In the genomic region with DNA sequence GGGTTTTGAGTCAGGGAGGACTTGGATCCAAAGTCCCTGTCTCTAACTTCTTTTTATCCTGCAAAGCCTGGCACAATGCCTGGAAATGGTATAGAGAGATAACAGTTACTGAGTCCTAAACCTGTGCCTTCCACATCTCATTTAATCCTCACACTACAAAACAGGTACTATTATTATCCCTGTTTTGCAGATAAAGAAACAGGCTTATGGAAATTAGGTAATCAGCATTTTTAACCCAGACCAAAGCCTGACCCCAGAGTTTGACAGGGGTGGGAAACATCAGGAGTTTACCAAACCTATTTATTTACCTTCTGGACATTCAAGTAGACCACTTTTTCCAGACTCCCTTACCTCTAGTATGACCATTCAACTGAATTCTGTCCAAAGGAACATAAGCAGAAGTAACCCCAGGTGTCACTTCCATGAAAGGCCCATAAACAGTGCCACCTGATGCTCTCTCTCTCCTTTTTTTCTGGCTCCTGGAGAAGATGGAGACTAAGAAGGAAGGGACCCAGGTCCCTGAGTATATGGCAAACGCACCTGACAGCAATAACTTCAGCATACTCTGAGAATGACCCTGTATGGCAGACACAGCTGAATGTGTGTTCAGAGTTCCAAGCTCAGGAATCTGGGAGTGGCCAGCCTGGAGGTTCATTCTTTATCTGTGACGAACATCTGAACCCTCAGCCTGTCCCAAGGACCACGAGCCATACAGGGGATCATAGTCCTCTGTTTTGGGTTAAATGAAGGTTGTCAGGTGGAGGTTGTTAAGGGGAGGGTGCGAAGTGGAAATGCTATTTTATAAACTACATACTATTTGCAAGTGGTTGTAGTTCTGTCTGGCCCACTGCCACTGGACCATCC, we compare ENCODE assay signal across 1 cellular context.
TF ChIP-seq lines count a peak whose summit lies in the region.

No MANE protein-coding gene starts in this region.

TF ChIP-seq in HepG2, 621 proteins besides CTCF, POLR2A, EP300 and RAD21 (continued from another document):
- TF ChIP-seq, protein P1, sequence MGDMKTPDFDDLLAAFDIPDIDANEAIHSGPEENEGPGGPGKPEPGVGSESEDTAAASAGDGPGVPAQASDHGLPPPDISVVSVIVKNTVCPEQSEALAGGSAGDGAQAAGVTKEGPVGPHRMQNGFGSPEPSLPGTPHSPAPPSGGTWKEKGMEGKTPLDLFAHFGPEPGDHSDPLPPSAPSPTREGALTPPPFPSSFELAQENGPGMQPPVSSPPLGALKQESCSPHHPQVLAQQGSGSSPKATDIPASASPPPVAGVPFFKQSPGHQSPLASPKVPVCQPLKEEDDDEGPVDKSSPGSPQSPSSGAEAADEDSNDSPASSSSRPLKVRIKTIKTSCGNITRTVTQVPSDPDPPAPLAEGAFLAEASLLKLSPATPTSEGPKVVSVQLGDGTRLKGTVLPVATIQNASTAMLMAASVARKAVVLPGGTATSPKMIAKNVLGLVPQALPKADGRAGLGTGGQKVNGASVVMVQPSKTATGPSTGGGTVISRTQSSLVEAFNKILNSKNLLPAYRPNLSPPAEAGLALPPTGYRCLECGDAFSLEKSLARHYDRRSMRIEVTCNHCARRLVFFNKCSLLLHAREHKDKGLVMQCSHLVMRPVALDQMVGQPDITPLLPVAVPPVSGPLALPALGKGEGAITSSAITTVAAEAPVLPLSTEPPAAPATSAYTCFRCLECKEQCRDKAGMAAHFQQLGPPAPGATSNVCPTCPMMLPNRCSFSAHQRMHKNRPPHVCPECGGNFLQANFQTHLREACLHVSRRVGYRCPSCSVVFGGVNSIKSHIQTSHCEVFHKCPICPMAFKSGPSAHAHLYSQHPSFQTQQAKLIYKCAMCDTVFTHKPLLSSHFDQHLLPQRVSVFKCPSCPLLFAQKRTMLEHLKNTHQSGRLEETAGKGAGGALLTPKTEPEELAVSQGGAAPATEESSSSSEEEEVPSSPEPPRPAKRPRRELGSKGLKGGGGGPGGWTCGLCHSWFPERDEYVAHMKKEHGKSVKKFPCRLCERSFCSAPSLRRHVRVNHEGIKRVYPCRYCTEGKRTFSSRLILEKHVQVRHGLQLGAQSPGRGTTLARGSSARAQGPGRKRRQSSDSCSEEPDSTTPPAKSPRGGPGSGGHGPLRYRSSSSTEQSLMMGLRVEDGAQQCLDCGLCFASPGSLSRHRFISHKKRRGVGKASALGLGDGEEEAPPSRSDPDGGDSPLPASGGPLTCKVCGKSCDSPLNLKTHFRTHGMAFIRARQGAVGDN (CRISPR knock-in tag; IDR thresholded peaks at IDR 0.05) = no peak
- no peak for TF ChIP-seq ZKSCAN8 (CRISPR knock-in tag; IDR thresholded peaks at IDR 0.05; ENCODE audit: borderline replicate concordance)
- TF ChIP-seq HNF4A (CRISPR knock-in tag; IDR thresholded peaks at IDR 0.05) = peak; percentile 94
- TF ChIP-seq KAT7 (CRISPR knock-in tag; IDR thresholded peaks at IDR 0.05; ENCODE audit: borderline replicate concordance) = no peak
- no peak for TF ChIP-seq RELA (CRISPR knock-in tag; IDR thresholded peaks at IDR 0.05)
- TF ChIP-seq SRSF1 (optimal IDR thresholded peaks at IDR 0.05; ENCODE audit: low read depth, low read length) = no peak
- 0 out of 2 replicates have a peak, but pooled peaks have one; percentile 31 for TF ChIP-seq ZNF292 (CRISPR knock-in tag; IDR thresholded peaks at IDR 0.05; ENCODE audit: borderline replicate concordance, low read depth)
- TF ChIP-seq ZFP36L2 (CRISPR knock-in tag; IDR thresholded peaks at IDR 0.05) = no peak
- TF ChIP-seq ZNF225 (CRISPR knock-in tag; IDR thresholded peaks at IDR 0.05) = no peak
- no peak for TF ChIP-seq JARID2 (CRISPR knock-in tag; IDR thresholded peaks at IDR 0.05; ENCODE audit: insufficient replicate concordance)
- TF ChIP-seq MEIS1 (CRISPR knock-in tag; IDR thresholded peaks at IDR 0.05; ENCODE audit: borderline replicate concordance) = no peak
- peak; percentile 64; the same call in 1 of the 2 replicates for TF ChIP-seq CREM (IDR thresholded peaks at IDR 0.05)
- no peak for TF ChIP-seq CREM (CRISPR knock-in tag; IDR thresholded peaks at IDR 0.05)
- TF ChIP-seq THAP11 (CRISPR knock-in tag; IDR thresholded peaks at IDR 0.05) = no peak
- no peak for TF ChIP-seq ZNF878 (CRISPR knock-in tag; IDR thresholded peaks at IDR 0.05)
- TF ChIP-seq HOXA7 (CRISPR knock-in tag; IDR thresholded peaks at IDR 0.05) = no peak
- no peak for TF ChIP-seq AHR (CRISPR knock-in tag; IDR thresholded peaks at IDR 0.05)
- TF ChIP-seq, protein P2, sequence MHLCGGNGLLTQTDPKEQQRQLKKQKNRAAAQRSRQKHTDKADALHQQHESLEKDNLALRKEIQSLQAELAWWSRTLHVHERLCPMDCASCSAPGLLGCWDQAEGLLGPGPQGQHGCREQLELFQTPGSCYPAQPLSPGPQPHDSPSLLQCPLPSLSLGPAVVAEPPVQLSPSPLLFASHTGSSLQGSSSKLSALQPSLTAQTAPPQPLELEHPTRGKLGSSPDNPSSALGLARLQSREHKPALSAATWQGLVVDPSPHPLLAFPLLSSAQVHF (CRISPR knock-in tag; IDR thresholded peaks at IDR 0.05) = no peak
- TF ChIP-seq ZNF724P (CRISPR knock-in tag; IDR thresholded peaks at IDR 0.05; ENCODE audit: borderline replicate concordance) = no peak
- no peak for TF ChIP-seq ZMAT3 (CRISPR knock-in tag; conservative IDR thresholded peaks at IDR 0.05)
- no peak for TF ChIP-seq ZBTB8A (CRISPR knock-in tag; IDR thresholded peaks at IDR 0.05; ENCODE audit: borderline replicate concordance, low read depth)
- no peak for TF ChIP-seq ZNF335 (CRISPR knock-in tag; IDR thresholded peaks at IDR 0.05)
- TF ChIP-seq STAT5B (CRISPR knock-in tag; IDR thresholded peaks at IDR 0.05) = no peak
- TF ChIP-seq, protein P3, sequence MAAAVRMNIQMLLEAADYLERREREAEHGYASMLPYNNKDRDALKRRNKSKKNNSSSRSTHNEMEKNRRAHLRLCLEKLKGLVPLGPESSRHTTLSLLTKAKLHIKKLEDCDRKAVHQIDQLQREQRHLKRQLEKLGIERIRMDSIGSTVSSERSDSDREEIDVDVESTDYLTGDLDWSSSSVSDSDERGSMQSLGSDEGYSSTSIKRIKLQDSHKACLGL (CRISPR knock-in tag; IDR thresholded peaks at IDR 0.05) = no peak
- TF ChIP-seq ZNF644 (CRISPR knock-in tag; IDR thresholded peaks at IDR 0.05; ENCODE audit: low read depth) = 0 out of 2 replicates have a peak, but pooled peaks have one; percentile 52
